ENCODE assay signal across 8 cellular contexts in the genomic region with DNA sequence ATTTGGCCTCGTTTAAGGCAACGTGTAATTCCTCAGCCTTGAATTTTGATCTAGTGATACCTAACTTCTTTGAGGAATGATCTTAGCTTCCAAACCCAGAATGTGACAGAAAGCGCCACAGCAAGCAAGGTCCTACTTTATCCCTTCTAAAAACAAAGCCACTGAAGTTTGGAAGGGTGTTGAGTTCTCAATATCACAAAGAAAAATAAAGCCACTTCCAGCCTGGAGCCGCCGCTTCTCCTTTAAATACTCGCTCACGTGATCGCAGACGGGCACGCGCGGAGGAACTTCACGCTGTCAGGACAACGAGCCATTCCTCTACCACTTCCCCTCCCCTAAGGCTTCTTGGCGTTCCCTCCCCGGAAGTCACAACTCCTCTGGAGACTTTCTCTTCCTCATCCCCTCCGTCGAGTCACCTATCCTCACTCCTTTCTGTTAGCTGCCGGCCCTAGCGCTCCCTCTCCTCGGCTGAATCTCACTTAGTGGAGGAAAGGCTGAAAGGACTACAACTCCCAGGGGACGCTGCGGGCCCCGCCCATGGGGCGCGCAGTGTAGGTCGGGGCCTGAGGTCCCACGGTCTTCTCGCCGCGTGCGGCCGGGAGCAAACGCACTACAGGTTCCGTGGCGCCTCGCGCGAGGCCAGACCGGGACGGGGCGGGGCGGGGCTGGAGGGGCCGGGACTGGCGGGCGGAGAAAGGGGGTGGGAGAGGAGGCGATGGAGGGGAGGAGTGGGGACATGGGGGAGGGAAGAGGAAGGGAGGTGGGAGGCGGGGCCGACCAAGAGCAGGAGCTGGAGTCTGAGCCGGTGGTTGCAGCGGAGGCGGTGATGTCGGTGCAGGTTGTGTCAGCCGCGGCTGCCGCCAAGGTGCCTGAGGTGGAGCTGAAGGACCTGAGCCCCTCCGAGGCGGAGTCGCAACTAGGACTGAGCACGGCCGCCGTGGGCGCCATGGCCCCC. TPM values are rescaled to one million over a fixed set of nuclear protein-coding genes. Genes with fewer than 3 reads are reported as not detected.
A peak's percentile ranks its signal among the peaks of the same experiment; 100 is the strongest.
DNase-seq lines count a peak whose midpoint lies in the region; ATAC-seq and TF ChIP-seq lines count a peak whose summit lies in the region.

Gene AHCYL2 (plus strand): TSS at position 780 of the 955 bp plus-strand sequence.

- intact Hi-C loops in Panc1 (cut with micrococcal nuclease; ENCODE audit: unreplicated experiment) = loop anchor here (10.0 kb wide), 1 partner anchor 390 kb away; the partner anchor contains the start of gene NRF1

- TF ChIP-seq CTCF in KMS-11 (conservative IDR thresholded peaks at IDR 0.05; ENCODE audit: low read depth, low read length) (no peak), Panc1 (IDR thresholded peaks at IDR 0.05) (no peak)

- peaks cover 37% of the 10 kb centered on the region for H3K4me1 Mint-ChIP-seq in activated T-cell treated with anti-CD3 and anti-CD28 coated beads, Interleukin-2, amount 50 U/mL, for 4 hours (ENCODE audit: low read depth)

- ATAC-seq in GM21786 (IDR thresholded peaks at IDR 0.05; ENCODE audit: unreplicated experiment) = peak; percentile 87
- peak; percentile 97 for ATAC-seq in Panc1
- ATAC-seq in activated T-cell treated with anti-CD3 and anti-CD28 coated beads, Interleukin-2, amount 50 U/mL, for 4 hours = peak; percentile 91 to 92
- ATAC-seq in esophagus mucosa = peak; percentile 98

- peak within 1 kb of the TSS; percentile 70 for H3K4me3 ChIP-seq in KMS-11 (IDR thresholded peaks at IDR 0.05; ENCODE audit: insufficient read depth, low read depth, low read length)
- peak within 1 kb of the TSS; percentile 75 to 95 for H3K4me3 ChIP-seq in Panc1 (ENCODE audit: low read depth in 2 of 2, low read length in 2 of 2)
- H3K4me3 ChIP-seq in muscle layer of colon (ENCODE audit: low read depth in 1 of 2, low read length in 2 of 2) = peak within 1 kb of the TSS; percentile 67 to 84

- no peaks in the 10 kb centered on the region for H3K9me3 ChIP-seq in Panc1 (ENCODE audit: control insufficient read depth, insufficient read depth, low read depth, low read length)
- no peaks in the 10 kb centered on the region for H3K9me3 ChIP-seq in muscle layer of colon (ENCODE audit: low read length)

- H3K79me2 ChIP-seq in KMS-11 (ENCODE audit: insufficient read depth, low read depth) = peaks cover 44% of the 10 kb centered on the region

- DNase-seq in DMS79 treated with DMSO at 0.1 percent for 48 hours (lab: John Stamatoyannopoulos, UW) (peak; percentile 96), Panc1 (ENCODE audit: low read depth, low spot score) (peak; percentile 97)
- peak; percentile 97 for DNase-seq in activated T-cell treated with anti-CD3 and anti-CD28 coated beads, Interleukin-2, amount 50 U/mL, for 4 hours
- DNase-seq in stimulated activated CD8-positive, alpha-beta memory T cell treated with anti-CD3 and anti-CD28 coated beads, Interleukin-7, amount 100 ng/mL, for 1 hour (ENCODE audit: low read depth in 2 of 2) = peak; percentile 95

- TSS peak; percentile 87 for BruUV-seq in Panc1 (replicated peaks; lab: Mats Ljungman, UMichigan)

- H3K27me3 Mint-ChIP-seq in activated T-cell treated with anti-CD3 and anti-CD28 coated beads, Interleukin-2, amount 50 U/mL, for 4 hours (ENCODE audit: low read depth) = no peaks in the 10 kb centered on the region

- POLR2A ChIA-PET in Panc1 (lab: Charles Lee) = interaction anchor here (0.6 to 0.8 kb wide), 5 partner anchors 119 to 1499 kb away, joined by 3 to 9 read pairs (median 4); no protein-coding TSS in a partner anchor

- H3K9ac ChIP-seq in KMS-11 (peak within 1 kb of the TSS; percentile 46), muscle layer of colon (ENCODE audit: low read length) (peak within 1 kb of the TSS; percentile 35)

- H3K36me3 ChIP-seq in KMS-11 (ENCODE audit: insufficient read depth) (no peaks in the 10 kb centered on the region), Panc1 (ENCODE audit: control insufficient read depth, insufficient read depth, low read length) (no peaks in the 10 kb centered on the region), muscle layer of colon (ENCODE audit: insufficient read depth, low read length) (no peaks in the 10 kb centered on the region)

- H4K20me1 ChIP-seq in KMS-11 (ENCODE audit: insufficient read depth) = no peaks in the 10 kb centered on the region

- CTCF ChIA-PET in Panc1 (lab: Charles Lee) = interaction anchor here (0.6 to 0.9 kb wide), 4 partner anchors 11 to 51 kb away, joined by 3 to 9 read pairs (median 6); no protein-coding TSS in a partner anchor

- H3K4me2 ChIP-seq in KMS-11 = peak within 1 kb of the TSS; percentile 93

- H3K4me1 ChIP-seq in KMS-11 (ENCODE audit: low read depth, poor library complexity, severe bottlenecking) (peaks cover 39% of the 10 kb centered on the region), Panc1 (ENCODE audit: control insufficient read depth, insufficient read depth, low read length) (peaks cover 16% of the 10 kb centered on the region), muscle layer of colon (ENCODE audit: insufficient read depth, low read length) (peaks cover 10% of the 10 kb centered on the region)

- H2AFZ ChIP-seq in KMS-11 (ENCODE audit: low read depth) = peak within 1 kb of the TSS; percentile 67

- peak within 1 kb of the TSS; percentile 94 for H3K4me3 Mint-ChIP-seq in activated T-cell treated with anti-CD3 and anti-CD28 coated beads, Interleukin-2, amount 50 U/mL, for 4 hours

- no peaks in the 10 kb centered on the region for H3K9me3 Mint-ChIP-seq in activated T-cell treated with anti-CD3 and anti-CD28 coated beads, Interleukin-2, amount 50 U/mL, for 4 hours

- no peaks in the 10 kb centered on the region for H3K36me3 Mint-ChIP-seq in activated T-cell treated with anti-CD3 and anti-CD28 coated beads, Interleukin-2, amount 50 U/mL, for 4 hours (ENCODE audit: insufficient read depth)

- H3K27ac ChIP-seq in KMS-11 = peak within 1 kb of the TSS; percentile 64
- peak within 1 kb of the TSS; percentile 96 for H3K27ac ChIP-seq in Panc1 (ENCODE audit: low read length)
- H3K27ac ChIP-seq in muscle layer of colon (ENCODE audit: low read depth, low read length) = peak within 1 kb of the TSS; percentile 99

- in situ Hi-C loops in Panc1 (cut with HindIII; ENCODE audit: low pct_unique_long_range_greater_than_20kb, low sequenced_read_pairs) = no loop called here

- H3K27me3 ChIP-seq in KMS-11 (ENCODE audit: insufficient read depth, low read depth) = no peaks in the 10 kb centered on the region
- H3K27me3 ChIP-seq in Panc1 (ENCODE audit: control insufficient read depth, insufficient read depth, low read length) = no peaks in the 10 kb centered on the region
- H3K27me3 ChIP-seq in muscle layer of colon (ENCODE audit: control insufficient read depth in 1 of 2, insufficient read depth in 2 of 2, low read length in 2 of 2) = no peaks in the 10 kb centered on the region

RNA-seq across cellular contexts. Expression of gene AHCYL2, which starts in this region (rescaled TPM):
- 20.2 TPM for total RNA-seq in Panc1 (2021; ENCODE audit: unreplicated experiment)
- 12.5 TPM for polyA plus RNA-seq in Panc1 (2012; ENCODE audit: insufficient read length)
- total RNA-seq in activated T-cell treated with anti-CD3 and anti-CD28 coated beads, Interleukin-2, amount 50 U/mL, for 4 hours = 1 to 10 TPM; 6.0 to 7.2 (median 6.5) TPM
- total RNA-seq in esophagus mucosa = 25.9 TPM

Comparison
In these comparisons a context has a peak if more than half of its experiments do, and no peak if none do; other contexts are left out.
1. Peak in every context shown above with its lines: DNase-seq, ATAC-seq, H3K4me3 ChIP-seq and H3K27ac ChIP-seq.